13 cellular contexts compared by ENCODE assay signal in genomic region chr2:170950221-170950737, GRCh38. TPM values are rescaled to one million over a fixed set of nuclear protein-coding genes. Genes with fewer than 3 reads are reported as not detected.
A peak's percentile ranks its signal among the peaks of the same experiment; 100 is the strongest.
DNase-seq lines count a peak whose midpoint lies in the region; ATAC-seq and TF ChIP-seq lines count a peak whose summit lies in the region.
"Had no signal": no experiment of that assay in that cellular context is flagged by ENCODE, and none has a peak within 500 bp of the region (broad histone marks: within the 10 kb centered on the region; RNA-seq: fewer than 3 reads in every experiment).

No MANE protein-coding gene starts in this region.

- H3K4me1 Mint-ChIP-seq in glutamatergic neuron (ENCODE audit: low read depth, unreplicated experiment): no peaks in the 10 kb centered on the region

- DNase-seq in glutamatergic neuron: no peak
- DNase-seq in NCI-H1694 treated with DMSO at 0.1 percent for 48 hours (lab: John Stamatoyannopoulos, UW): no peak
- DNase-seq in activated CD4-positive, CD25-positive, alpha-beta regulatory T cell treated with anti-CD3 and anti-CD28 coated beads, Interleukin-2, amount 50 U/mL, for 72 hours: no peak
- DNase-seq in NCI-H1436 (lab: John Stamatoyannopoulos, UW): no peak
- no peak for DNase-seq in dermis blood vessel endothelial cell
- DNase-seq: DMS 273 treated with DMSO at 0.1 percent for 48 hours, head of caudate nucleus, NCI-H226, transverse colon had no signal

- no peak for TF ChIP-seq CTCF in glutamatergic neuron (IDR thresholded peaks at IDR 0.05; ENCODE audit: partially characterized antibody, unreplicated experiment)

- no peaks in the 10 kb centered on the region for H3K9me3 Mint-ChIP-seq in glutamatergic neuron (ENCODE audit: unreplicated experiment)

- no peak overlapping the region for H3K4me3 Mint-ChIP-seq in glutamatergic neuron (ENCODE audit: unreplicated experiment)

- no peaks in the 10 kb centered on the region for H3K36me3 Mint-ChIP-seq in glutamatergic neuron (ENCODE audit: unreplicated experiment)

- peak; percentile 75 for ATAC-seq in GM18519 (IDR thresholded peaks at IDR 0.05; ENCODE audit: low FRiP score, unreplicated experiment)
- ATAC-seq in GM21526 (IDR thresholded peaks at IDR 0.05; ENCODE audit: low FRiP score, unreplicated experiment): peak; percentile 76
- ATAC-seq in HG03139 (IDR thresholded peaks at IDR 0.05; ENCODE audit: unreplicated experiment): peak; percentile 66
- ATAC-seq: SK-N-SH treated with all-trans-retinoic acid at 6 μM for 48 hours had no signal

- no peaks in the 10 kb centered on the region for H3K27me3 Mint-ChIP-seq in glutamatergic neuron (ENCODE audit: unreplicated experiment)

- H3K27ac Mint-ChIP-seq in glutamatergic neuron (ENCODE audit: unreplicated experiment): peak overlapping the region; percentile 35

RNA-seq across cellular contexts. Expression of gene GORASP2, which starts 21.2 kb away (rescaled TPM):
- total RNA-seq in glutamatergic neuron (ENCODE audit: unreplicated experiment) (38.8 TPM), dermis blood vessel endothelial cell (22.0 and 30.3 TPM in 2 replicates)
